19 cellular contexts compared by ENCODE assay signal in the genomic region with DNA sequence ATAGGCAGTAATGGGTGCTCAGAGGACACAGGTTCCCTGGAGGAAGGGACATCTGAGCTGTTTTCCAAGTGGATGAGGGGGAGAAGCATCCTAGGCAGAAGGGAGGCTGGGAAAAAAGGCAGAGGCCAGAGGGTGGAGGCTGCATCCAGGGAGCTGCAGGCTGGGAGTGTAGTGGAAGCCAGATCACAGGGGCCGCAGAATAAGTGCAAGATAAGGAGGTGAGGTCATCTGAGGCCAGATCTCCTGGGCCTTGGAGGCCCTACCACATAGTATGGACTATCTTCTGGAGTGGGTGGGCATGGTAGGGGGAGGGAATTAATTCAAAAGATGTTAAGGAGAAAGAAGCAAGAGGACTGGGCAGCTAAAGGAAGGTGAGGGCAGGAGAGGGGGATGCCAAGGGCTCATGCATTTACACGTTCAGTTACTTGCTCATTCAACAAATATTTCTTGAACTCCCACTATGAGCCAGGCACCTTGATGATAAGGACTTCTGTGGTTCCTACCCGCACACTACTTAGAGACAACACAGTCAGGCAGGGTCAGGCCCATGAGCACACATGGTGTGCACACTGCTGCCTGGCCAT. TPM values are rescaled to one million over a fixed set of nuclear protein-coding genes. Genes with fewer than 3 reads are reported as not detected.
DNase-seq lines count a peak whose midpoint lies in the region; ATAC-seq, FAIRE-seq and TF ChIP-seq lines count a peak whose summit lies in the region.
"Had no signal": no experiment of that assay in that cellular context is flagged by ENCODE, and none has a peak within 500 bp of the region (broad histone marks: within the 10 kb centered on the region; RNA-seq: fewer than 3 reads in every experiment).

No MANE protein-coding gene starts in this region.

- no peaks in the 10 kb centered on the region for H3K36me3 ChIP-seq in BLaER1
- no peaks in the 10 kb centered on the region for H3K36me3 ChIP-seq in K562 (ENCODE audit: control insufficient read depth, insufficient read depth, low read length)
- no peaks in the 10 kb centered on the region for H3K36me3 ChIP-seq in mesendoderm (ENCODE audit: control insufficient read depth, insufficient read depth, low read length)
- no peaks in the 10 kb centered on the region for H3K36me3 ChIP-seq in adrenal gland (replicated peaks in 1 of 2)
- no peaks in the 10 kb centered on the region for H3K36me3 ChIP-seq in right atrium auricular region
- H3K36me3 ChIP-seq: sigmoid colon had no signal

- no peak overlapping the region for H2AK5ac ChIP-seq in mesendoderm (ENCODE audit: low read length)

- no peak for TF ChIP-seq CTCF in K562 (IDR thresholded peaks at IDR 0.05 in 2 of 3, conservative IDR thresholded peaks at IDR 0.05 in 1 of 3; ENCODE audit: insufficient read depth in 2 of 3, low read depth in 1 of 3, low read length in 3 of 3)
- TF ChIP-seq CTCF in adrenal gland (IDR thresholded peaks at IDR 0.05), result no peak
- no peak for TF ChIP-seq CTCF in right atrium auricular region (IDR thresholded peaks at IDR 0.05)

- no peak overlapping the region for H3K9ac ChIP-seq in BLaER1
- peak overlapping the region; percentile 18 to 65; a peak in 1 of 4 replicates for H3K9ac ChIP-seq in K562 (ENCODE audit: insufficient read depth in 1 of 2, low read depth in 2 of 2, low read length in 2 of 2)
- H3K9ac ChIP-seq in mesendoderm (ENCODE audit: low read length), result no peak overlapping the region
- H3K9ac ChIP-seq: KMS-11, SK-N-SH had no signal

- H3K4ac ChIP-seq in mesendoderm (ENCODE audit: low read depth, low read length), result no peak overlapping the region

- peak; percentile 28 for ATAC-seq in K562
- ATAC-seq: left cardiac atrium had no signal

- no peaks in the 10 kb centered on the region for H3K79me1 ChIP-seq in mesendoderm (ENCODE audit: low read length)

- CTCF ChIA-PET in K562 (lab: Yijun Ruan, JAX; ENCODE audit: low intra/inter-chr PET ratio), result interaction anchor here (0.5 to 1.0 kb wide), 2 partner anchors 33 to 137 kb away, joined by 3 read pairs; no protein-coding TSS in a partner anchor

- H3K27me3 ChIP-seq in BLaER1 (no peaks in the 10 kb centered on the region), K562 (ENCODE audit: control insufficient read depth in 2 of 2, insufficient read depth in 2 of 2, low read length in 2 of 2) (no peaks in the 10 kb centered on the region), mesendoderm (ENCODE audit: insufficient read depth, low read length, poor library complexity) (peaks cover 16% of the 10 kb centered on the region), adrenal gland (no peaks in the 10 kb centered on the region), right atrium auricular region (no peaks in the 10 kb centered on the region)
- H3K27me3 ChIP-seq: sigmoid colon had no signal

- no peak overlapping the region for H3K18ac ChIP-seq in mesendoderm (ENCODE audit: low read length)

- peaks cover 65% of the 10 kb centered on the region for H3K4me1 ChIP-seq in BLaER1
- H3K4me1 ChIP-seq in K562 (replicated peaks in 1 of 2; ENCODE audit: control insufficient read depth in 2 of 2, insufficient read depth in 2 of 2, low read length in 2 of 2), result peaks cover 33 to 64% of the 10 kb centered on the region in 2 experiments
- peaks cover 2% of the 10 kb centered on the region for H3K4me1 ChIP-seq in mesendoderm (ENCODE audit: control insufficient read depth, low read depth, low read length)
- H3K4me1 ChIP-seq in adrenal gland (replicated peaks in 1 of 2), result peaks cover 17 to 25% of the 10 kb centered on the region in 2 donors
- peaks cover 0 to 27% of the 10 kb centered on the region in 2 donors for H3K4me1 ChIP-seq in right atrium auricular region

- 0% methylated on average over 3 of the region's 3 CpGs for WGBS in K562 (ENCODE audit: insufficient coverage, low coverage, missing lambda C conversion rate)
- no CpG with 5 or more reads among the region's 3 CpGs for WGBS in mesendoderm (ENCODE audit: extremely low coverage, insufficient coverage, low lambda C conversion rate)
- 74 to 82% (median 78%) methylated on average over 3 of the region's 3 CpGs for WGBS in adrenal gland, 4 donors

- POLR2A ChIA-PET in K562 (lab: Yijun Ruan, JAX), result interaction anchor here (0.6 to 1.9 kb wide), 4 partner anchors 15 to 389 kb away, joined by 3 to 8 read pairs (median 4); partner anchors contain the start of genes C16orf86, CTCF and ENKD1

- peak in 67 of 76 experiments; percentile 20 to 81 (median 52) for DNase-seq in HUDEP-2 (lab: John Stamatoyannopoulos, UW; ENCODE audit: unreplicated experiment in 76 of 76)
- peak in 3 of 4 experiments; percentile 47 to 69 (median 57) for DNase-seq in K562 (ENCODE audit: extremely low read depth in 1 of 4, low spot score in 3 of 4)
- DNase-seq in mesendoderm, result peak; percentile 43
- no peak for DNase-seq in adrenal gland
- DNase-seq in COR-L47 (lab: John Stamatoyannopoulos, UW), result no peak
- no peak for DNase-seq in activated effector memory CD4-positive, alpha-beta T cell treated with anti-CD3 and anti-CD28 coated beads, Interleukin-2, amount 50 U/mL, for 16 hours
- no peak for DNase-seq in right atrium auricular region (ENCODE audit: low spot score)
- DNase-seq: activated naive CD4-positive, alpha-beta T cell treated with anti-CD3 and anti-CD28 coated beads, Interleukin-2, amount 10 ng/mL, durations not matched to agents 7 days and 5 days; left cardiac atrium; NCI-H146; NCI-H446 treated with DMSO at 0.1 percent for 48 hours; sigmoid colon; SK-N-SH; stimulated activated naive CD4-positive, alpha-beta T cell had no signal

- no peak overlapping the region for H2BK120ac ChIP-seq in mesendoderm (ENCODE audit: low read depth, low read length)

- H3K79me2 ChIP-seq in K562 (ENCODE audit: control insufficient read depth, insufficient read depth, low read length) (peaks cover 12% of the 10 kb centered on the region; the same call in 2 of the 3 replicates), mesendoderm (ENCODE audit: control insufficient read depth, insufficient read depth, low read length) (no peaks in the 10 kb centered on the region)

- no peak overlapping the region for H4K5ac ChIP-seq in mesendoderm (ENCODE audit: low read length)

- in situ Hi-C loops in K562 (cut with MboI), result loop anchor here (10.0 kb wide), 2 partner anchors 399 to 719 kb away; partner anchors contain the start of gene PLA2G15

- H3K27ac ChIP-seq in BLaER1 (no peak overlapping the region), K562 (ENCODE audit: extremely low read depth, low read depth, low read length) (no peak overlapping the region), mesendoderm (ENCODE audit: low read depth, low read length) (no peak overlapping the region), adrenal gland (no peak overlapping the region), right atrium auricular region (no peak overlapping the region)
- H3K27ac ChIP-seq: KMS-11, sigmoid colon, VCaP had no signal

- intact Hi-C loops in K562 (cut with micrococcal nuclease), result loop anchor here (10.0 kb wide), 1 partner anchor 409 kb away; the partner anchor contains the start of genes CTRL and PSMB10
- intact Hi-C loops in adrenal gland (cut with DNase I), result no loop called here

- TF ChIP-seq RAD21 in K562 (CRISPR knock-in tag; conservative IDR thresholded peaks at IDR 0.05 in 1 of 2, IDR thresholded peaks at IDR 0.05 in 1 of 2), result no peak

- 0 out of 2 replicates have a peak overlapping the region, but pooled peaks have one; percentile 14 for H2AFZ ChIP-seq in K562 (ENCODE audit: low read depth, low read length)

- no peak overlapping the region for H3K23ac ChIP-seq in mesendoderm (ENCODE audit: low read length)

- H3K4me2 ChIP-seq in BLaER1, result peak overlapping the region; percentile 28
- peak overlapping the region; percentile 49 for H3K4me2 ChIP-seq in K562 (ENCODE audit: insufficient read depth, low read length)
- no peak overlapping the region for H3K4me2 ChIP-seq in mesendoderm (ENCODE audit: low read length)
- H3K4me2 ChIP-seq: KMS-11 had no signal

- H2BK15ac ChIP-seq in mesendoderm (replicated peaks; ENCODE audit: low read depth), result no peak overlapping the region

- no TSS peak for BruUV-seq in K562 (replicated peaks; lab: Mats Ljungman, UMichigan)

- H3K4me3 ChIP-seq in BLaER1 (no peak overlapping the region), K562 (no peak overlapping the region), mesendoderm (ENCODE audit: low read length) (no peak overlapping the region), adrenal gland (no peak overlapping the region), right atrium auricular region (no peak overlapping the region)
- H3K4me3 ChIP-seq: sigmoid colon had no signal

- peak; percentile 87 for FAIRE-seq in K562 (lab: Jason Lieb, UNC)
- FAIRE-seq: H54 had no signal

- H3K56ac ChIP-seq in mesendoderm (ENCODE audit: low read length), result no peak overlapping the region

- no peak for TF ChIP-seq POLR2A in K562 (conservative IDR thresholded peaks at IDR 0.05)
- TF ChIP-seq POLR2A in adrenal gland (IDR thresholded peaks at IDR 0.05), result no peak

- no peak overlapping the region for H4K8ac ChIP-seq in mesendoderm (ENCODE audit: low read depth, low read length)

- H3K9me1 ChIP-seq in K562 (ENCODE audit: control insufficient read depth, insufficient read depth, low read length), result no peaks in the 10 kb centered on the region

- no peak for TF ChIP-seq EP300 in K562 (IDR thresholded peaks at IDR 0.05; ENCODE audit: low read length)

- no peak overlapping the region for H2BK5ac ChIP-seq in mesendoderm (ENCODE audit: low read length)

- H4K20me1 ChIP-seq in BLaER1, result peaks cover 18% of the 10 kb centered on the region
- H4K20me1 ChIP-seq in K562 (replicated peaks; ENCODE audit: control insufficient read depth, insufficient read depth, low read length), result no peaks in the 10 kb centered on the region; the same call in 1 of the 2 replicates

- H3K9me3 ChIP-seq in BLaER1, result no peaks in the 10 kb centered on the region
- H3K9me3 ChIP-seq in K562 (replicated peaks; ENCODE audit: control insufficient read depth, insufficient read depth, low read depth, low read length), result no peaks in the 10 kb centered on the region
- no peaks in the 10 kb centered on the region for H3K9me3 ChIP-seq in adrenal gland (replicated peaks in 1 of 3)
- H3K9me3 ChIP-seq in right atrium auricular region, result no peaks in the 10 kb centered on the region
- H3K9me3 ChIP-seq: sigmoid colon, SK-N-SH had no signal

RNA-seq across cellular contexts. Expression of gene RIPOR1, which starts 2.4 kb away (rescaled TPM):
- 26.1 and 49.9 TPM in 2 replicates for total RNA-seq in K562 (2011; cell fraction: chromatin; rRNA removed; ENCODE audit: low replicate concordance)
- total RNA-seq in K562 (2011; cell fraction: nucleolus; rRNA removed), result 21.0 and 27.9 TPM in 2 replicates
- 23.4 and 27.7 TPM in 2 replicates for total RNA-seq in K562 (2011; cell fraction: nucleoplasm; rRNA removed)
- 3.5 and 7.9 TPM in 2 replicates for total RNA-seq in K562 (2014; rRNA removed)
- total RNA-seq in K562 (2014; rRNA removed; fragmentation: Illumina TruSeq; extraction: Trizol), result 1.2 and 1.4 TPM in 2 replicates
- 3.0 and 3.1 TPM in 2 replicates for total RNA-seq in K562 (2015; rRNA removed; fragmentation: Illumina TruSeq; extraction: Trizol)
- total RNA-seq in K562 (2021), result 25.4 and 31.1 TPM in 2 replicates
- 2.2 and 6.3 TPM in 2 replicates for polyA plus RNA-seq in K562 (2011; rRNA removed)
- 1.4 and 2.4 TPM in 2 replicates for polyA plus RNA-seq in K562 (2011; cell fraction: cytosol; rRNA removed)
- polyA plus RNA-seq in K562 (2011; cell fraction: nucleus; rRNA removed), result 19.6 and 20.6 TPM in 2 replicates
- 14.5 and 15.2 TPM in 2 replicates for polyA plus RNA-seq in K562 (2012)
- polyA plus RNA-seq in K562 (2014; fragmentation: Illumina TruSeq; extraction: Trizol), result 10.0 and 14.1 TPM in 2 replicates
- polyA plus RNA-seq in K562 (2014; fragmentation: Nextera tagmentation; extraction: Ambion mirVana), result under 1 TPM; 0.36 to 0.37 TPM
- polyA plus RNA-seq in K562 (2014; rRNA removed), result 7.2 and 9.2 TPM in 2 replicates
- 4.9 and 6.9 TPM in 2 replicates for polyA minus RNA-seq in K562 (2011; rRNA and poly(A)+ RNA removed)
- polyA minus RNA-seq in K562 (2011; cell fraction: cytosol; rRNA and poly(A)+ RNA removed), result 8.8 and 31.9 TPM in 2 replicates
- polyA minus RNA-seq in K562 (2011; cell fraction: nucleus; rRNA and poly(A)+ RNA removed), result 7.0 and 19.2 TPM in 2 replicates
- polyA plus RNA-seq in mesendoderm (2013, experiment 1 of 2), result 5.0 TPM
- polyA plus RNA-seq in mesendoderm (2013, experiment 2 of 2), result 4.7 TPM
- total RNA-seq in adrenal gland, result 100 to 1,000 TPM in 1 of 8 donors, 10 to 100 TPM in 7; 34.6 to 168 (median 64.1) TPM
- polyA plus RNA-seq in adrenal gland, result 10 to 100 TPM; 19.6 to 83.5 (median 56.6) TPM
- 10 to 100 TPM; 43.9 to 66.9 TPM for total RNA-seq in right atrium auricular region

RNA-seq across cellular contexts. Expression of gene CTCF, which starts 36.1 kb away (rescaled TPM):
- 41.2 and 61.0 TPM in 2 replicates for total RNA-seq in K562 (2011; cell fraction: chromatin; rRNA removed; ENCODE audit: low replicate concordance)
- 26.5 and 26.8 TPM in 2 replicates for total RNA-seq in K562 (2011; cell fraction: nucleolus; rRNA removed)
- 34.7 and 46.6 TPM in 2 replicates for total RNA-seq in K562 (2011; cell fraction: nucleoplasm; rRNA removed)
- total RNA-seq in K562 (2014; rRNA removed) (31.3 and 34.6 TPM in 2 replicates), K562 (2014; rRNA removed; fragmentation: Illumina TruSeq; extraction: Trizol) (36.5 and 37.6 TPM in 2 replicates), K562 (2015; rRNA removed; fragmentation: Illumina TruSeq; extraction: Trizol) (45.1 and 49.2 TPM in 2 replicates), K562 (2021) (37.5 and 37.9 TPM in 2 replicates), adrenal gland (10 to 100 TPM; 24.8 to 53.5 (median 31.6) TPM), right atrium auricular region (10 to 100 TPM; 24.5 to 31.6 TPM)
- polyA plus RNA-seq in K562 (2011; rRNA removed) (21.0 and 33.9 TPM in 2 replicates), K562 (2014; fragmentation: Illumina TruSeq; extraction: Trizol) (41.0 and 47.1 TPM in 2 replicates), K562 (2014; fragmentation: Nextera tagmentation; extraction: Ambion mirVana) (10 to 100 TPM in 1 of 2 experiments, 1 to 10 TPM in 1; 7.8 to 11.0 TPM), K562 (2014; rRNA removed) (26.4 and 27.5 TPM in 2 replicates), adrenal gland (10 to 100 TPM; 18.4 to 34.6 (median 27.4) TPM)
- 17.2 and 19.3 TPM in 2 replicates for polyA plus RNA-seq in K562 (2011; cell fraction: cytosol; rRNA removed)
- 12.8 and 14.9 TPM in 2 replicates for polyA plus RNA-seq in K562 (2011; cell fraction: nucleus; rRNA removed)
- polyA plus RNA-seq in K562 (2012), result 27.6 and 33.5 TPM in 2 replicates
- polyA minus RNA-seq in K562 (2011; rRNA and poly(A)+ RNA removed), result 34.2 and 51.3 TPM in 2 replicates
- 21.9 and 28.2 TPM in 2 replicates for polyA minus RNA-seq in K562 (2011; cell fraction: cytosol; rRNA and poly(A)+ RNA removed)
- 10.4 and 17.2 TPM in 2 replicates for polyA minus RNA-seq in K562 (2011; cell fraction: nucleus; rRNA and poly(A)+ RNA removed)
- polyA plus RNA-seq in mesendoderm (2013, experiment 1 of 2), result 65.6 TPM
- polyA plus RNA-seq in mesendoderm (2013, experiment 2 of 2), result 66.3 TPM

RNA-seq across cellular contexts. Expression of gene AGRP, which starts 42.9 kb away (rescaled TPM):
- not detected in 2 replicates for total RNA-seq in K562 (2011; cell fraction: chromatin; rRNA removed; ENCODE audit: low replicate concordance)
- not detected in 2 replicates for total RNA-seq in K562 (2011; cell fraction: nucleolus; rRNA removed)
- total RNA-seq in K562 (2011; cell fraction: nucleoplasm; rRNA removed), result not detected in 2 replicates
- total RNA-seq in K562 (2014; rRNA removed), result not detected in 2 replicates
- total RNA-seq in K562 (2014; rRNA removed; fragmentation: Illumina TruSeq; extraction: Trizol), result not detected in 2 replicates
- total RNA-seq in K562 (2015; rRNA removed; fragmentation: Illumina TruSeq; extraction: Trizol), result not detected in 2 replicates
- not detected in 2 replicates for total RNA-seq in K562 (2021)
- not detected in 2 replicates for polyA plus RNA-seq in K562 (2011; rRNA removed)
- polyA plus RNA-seq in K562 (2011; cell fraction: cytosol; rRNA removed), result not detected in 2 replicates
- not detected in 2 replicates for polyA plus RNA-seq in K562 (2011; cell fraction: nucleus; rRNA removed)
- polyA plus RNA-seq in K562 (2012), result not detected in 2 replicates
- polyA plus RNA-seq in K562 (2014; fragmentation: Illumina TruSeq; extraction: Trizol), result not detected in 2 replicates
- polyA plus RNA-seq in K562 (2014; fragmentation: Nextera tagmentation; extraction: Ambion mirVana), result not detected
- polyA plus RNA-seq in K562 (2014; rRNA removed), result not detected in 2 replicates
- polyA minus RNA-seq in K562 (2011; rRNA and poly(A)+ RNA removed), result not detected in 2 replicates
- polyA minus RNA-seq in K562 (2011; cell fraction: cytosol; rRNA and poly(A)+ RNA removed), result not detected in 2 replicates
- polyA minus RNA-seq in K562 (2011; cell fraction: nucleus; rRNA and poly(A)+ RNA removed), result not detected in 2 replicates
- not detected for polyA plus RNA-seq in mesendoderm (2013, experiment 1 of 2)
- polyA plus RNA-seq in mesendoderm (2013, experiment 2 of 2), result not detected
- 10 to 100 TPM in 3 of 8 donors, 1 to 10 TPM in 5; 3.1 to 23.1 (median 8.0) TPM for total RNA-seq in adrenal gland
- 10 to 100 TPM in 2 of 3 donors, 1 to 10 TPM in 1; 2.9 to 56.7 (median 52.0) TPM for polyA plus RNA-seq in adrenal gland
- total RNA-seq in right atrium auricular region, result not detected
- total RNA-seq: cardiac septum, left cardiac atrium, sigmoid colon had no signal
- polyA plus RNA-seq: sigmoid colon, SK-N-SH had no signal

RNA-seq across cellular contexts. Expression of gene ATP6V0D1, which starts 45.3 kb away (rescaled TPM):
- 30.0 and 74.0 TPM in 2 replicates for total RNA-seq in K562 (2011; cell fraction: chromatin; rRNA removed; ENCODE audit: low replicate concordance)
- 56.4 and 56.6 TPM in 2 replicates for total RNA-seq in K562 (2011; cell fraction: nucleolus; rRNA removed)
- 38.9 and 42.7 TPM in 2 replicates for total RNA-seq in K562 (2011; cell fraction: nucleoplasm; rRNA removed)
- total RNA-seq in K562 (2014; rRNA removed) (45.6 and 54.5 TPM in 2 replicates), K562 (2014; rRNA removed; fragmentation: Illumina TruSeq; extraction: Trizol) (22.0 and 30.6 TPM in 2 replicates), K562 (2015; rRNA removed; fragmentation: Illumina TruSeq; extraction: Trizol) (51.8 and 53.5 TPM in 2 replicates), K562 (2021) (61.3 and 61.5 TPM in 2 replicates), adrenal gland (100 to 1,000 TPM; 114 to 244 (median 168) TPM), right atrium auricular region (10 to 100 TPM; 79.7 to 95.7 TPM)
- polyA plus RNA-seq in K562 (2011; rRNA removed) (48.2 and 51.5 TPM in 2 replicates), K562 (2014; fragmentation: Illumina TruSeq; extraction: Trizol) (64.9 and 69.7 TPM in 2 replicates), K562 (2014; fragmentation: Nextera tagmentation; extraction: Ambion mirVana) (10 to 100 TPM; 23.2 to 40.7 TPM), K562 (2014; rRNA removed) (33.9 and 37.3 TPM in 2 replicates), adrenal gland (100 to 1,000 TPM in 1 of 3 donors, 10 to 100 TPM in 2; 24.1 to 186 (median 31.9) TPM)
- polyA plus RNA-seq in K562 (2011; cell fraction: cytosol; rRNA removed), result 97.2 and 146 TPM in 2 replicates
- 52.3 and 67.8 TPM in 2 replicates for polyA plus RNA-seq in K562 (2011; cell fraction: nucleus; rRNA removed)
- 84.3 and 116 TPM in 2 replicates for polyA plus RNA-seq in K562 (2012)
- polyA minus RNA-seq in K562 (2011; rRNA and poly(A)+ RNA removed), result 45.3 and 118 TPM in 2 replicates
- polyA minus RNA-seq in K562 (2011; cell fraction: cytosol; rRNA and poly(A)+ RNA removed), result 61.6 and 78.2 TPM in 2 replicates
- polyA minus RNA-seq in K562 (2011; cell fraction: nucleus; rRNA and poly(A)+ RNA removed), result 17.6 and 17.7 TPM in 2 replicates
- polyA plus RNA-seq in mesendoderm (2013, experiment 1 of 2), result 37.4 TPM
- 38.6 TPM for polyA plus RNA-seq in mesendoderm (2013, experiment 2 of 2)

Comparison
In these comparisons a context has a peak if more than half of its experiments do, and no peak if none do; other contexts are left out.
1. H3K9ac ChIP-seq: peak in K562 (2 of 2); none in BLaER1 (single experiment) and mesendoderm (single experiment).
2. DNase-seq: peak in HUDEP-2 (67 of 76), K562 (3 of 4) and mesendoderm (single experiment); none in adrenal gland (0 of 7), COR-L47 (single experiment), activated effector memory CD4-positive, alpha-beta T cell treated with anti-CD3 and anti-CD28 coated beads, Interleukin-2, amount 50 U/mL, for 16 hours (single experiment) and right atrium auricular region (single experiment).
3. RNA of gene AGRP, which starts 42.9 kb away (total RNA-seq): 3.1 to 23.1 TPM in adrenal gland; not detected in K562 and not detected in right atrium auricular region; every median in the first group is over 4 times any median in the second.